7 cellular contexts compared by ENCODE assay signal in genomic region chr20:46089338-46090094, GRCh38. TPM values are rescaled to one million over a fixed set of nuclear protein-coding genes. Genes with fewer than 3 reads are reported as not detected.
DNase-seq lines count a peak whose midpoint lies in the region; ATAC-seq, FAIRE-seq and TF ChIP-seq lines count a peak whose summit lies in the region.

Gene NCOA5 (minus strand): TSS chr20:46089962. CDS start chr20:46079424, 10,538 bp downstream.

- H3K27ac ChIP-seq in hepatocyte = peak within 1 kb of the TSS; percentile 100

- H3K36me3 ChIP-seq in hepatocyte (replicated peaks; ENCODE audit: insufficient read depth, low read depth) = no peaks in the 10 kb centered on the region

- H3K79me2 ChIP-seq in hepatocyte = peaks cover 49% of the 10 kb centered on the region

- no peaks in the 10 kb centered on the region for H3K9me2 ChIP-seq in hepatocyte (replicated peaks; ENCODE audit: insufficient read depth)

- in situ Hi-C loops in astrocyte of the cerebellum (cut with HindIII; ENCODE audit: low sequenced_read_pairs) = no loop called here

- peak within 1 kb of the TSS; percentile 95 for H3K4me2 ChIP-seq in hepatocyte

- no peaks in the 10 kb centered on the region for H3K27me3 ChIP-seq in hepatocyte

- TF ChIP-seq CTCF in astrocyte of the cerebellum (IDR thresholded peaks at IDR 0.05; ENCODE audit: low read depth, low read length, missing control alignments) (no peak), hepatocyte (IDR thresholded peaks at IDR 0.05; ENCODE audit: poor library complexity) (no peak)

- H2AFZ ChIP-seq in hepatocyte = peak within 1 kb of the TSS; percentile 80

- no peaks in the 10 kb centered on the region for H3K9me3 ChIP-seq in hepatocyte (ENCODE audit: low read depth)

- peak within 1 kb of the TSS; percentile 84 for H3K4me3 ChIP-seq in astrocyte of the cerebellum (ENCODE audit: low read depth, low read length)
- peak within 1 kb of the TSS; percentile 93 for H3K4me3 ChIP-seq in hepatocyte

- DNase-seq in GM18507 (ENCODE audit: extremely low spot score, insufficient read length, low read depth) = peak; percentile 96
- DNase-seq in NCI-H2029 (lab: John Stamatoyannopoulos, UW) = peak; percentile 96
- DNase-seq in T-helper 22 cell (ENCODE audit: low read depth) = peak; percentile 89
- DNase-seq in astrocyte of the cerebellum (ENCODE audit: low read depth) = peak; percentile 85
- DNase-seq in hepatocyte (ENCODE audit: low spot score) = peak; percentile 97
- peak; percentile 98 for DNase-seq in retina

- peaks cover 39% of the 10 kb centered on the region for H3K4me1 ChIP-seq in hepatocyte (ENCODE audit: insufficient read depth)

- peak; percentile 76 for ATAC-seq in HG02981 (IDR thresholded peaks at IDR 0.05; ENCODE audit: unreplicated experiment)

- under 1% methylated on average over 92 of the region's 105 CpGs for WGBS in hepatocyte (ENCODE audit: low lambda C conversion rate, missing lambda C conversion rate)

- peak; percentile 95 for FAIRE-seq in GM18507 (lab: Jason Lieb, UNC)

- H4K20me1 ChIP-seq in hepatocyte (ENCODE audit: insufficient read depth, poor library complexity, severe bottlenecking) = peaks cover 49% of the 10 kb centered on the region

RNA-seq across cellular contexts. Expression of gene NCOA5, which starts in this region (rescaled TPM):
- total RNA-seq in hepatocyte = 24.0 and 25.6 TPM in 2 replicates
- polyA plus RNA-seq in hepatocyte = 24.1 and 26.2 TPM in 2 replicates

Comparison
In these comparisons a context has a peak if more than half of its experiments do, and no peak if none do; other contexts are left out.
1. Peak in every context shown above with its lines: DNase-seq, ATAC-seq, H3K4me3 ChIP-seq and H3K27ac ChIP-seq.